ENCODE assay signal across 7 cellular contexts in the genomic region with DNA sequence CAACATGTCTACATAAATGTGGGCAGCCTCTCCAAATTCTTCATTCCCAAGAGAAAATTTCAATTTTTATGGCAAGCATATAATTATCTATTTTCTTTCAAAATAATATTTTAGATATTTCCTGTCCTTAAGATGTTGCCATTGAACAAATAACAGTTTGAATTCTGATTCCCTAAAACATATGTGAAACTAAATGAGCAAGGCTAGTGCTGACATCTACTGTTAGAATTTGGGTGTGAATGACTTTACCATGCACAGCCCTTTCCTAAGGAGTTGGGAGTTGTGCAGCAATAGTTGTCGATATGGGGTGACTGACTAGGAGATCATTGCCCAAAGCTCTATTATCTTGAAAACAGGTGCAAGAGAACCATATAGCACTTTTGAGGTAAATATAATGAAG.
DNase-seq lines count a peak whose midpoint lies in the region; ATAC-seq and TF ChIP-seq lines count a peak whose summit lies in the region.

No MANE protein-coding gene starts in this region.

- no peak for ATAC-seq in stimulated activated effector memory CD8-positive, alpha-beta T cell treated with anti-CD3 and anti-CD28 coated beads, Interleukin-12 subunit alpha, Interleukin-12 subunit beta, amount 100 ng/mL, for 72 hours
- ATAC-seq in GM18498 (IDR thresholded peaks at IDR 0.05; ENCODE audit: unreplicated experiment) = no peak

- H3K4me3 Mint-ChIP-seq in stimulated activated effector memory CD8-positive, alpha-beta T cell treated with anti-CD3 and anti-CD28 coated beads, Interleukin-12 subunit alpha, Interleukin-12 subunit beta, amount 100 ng/mL, for 72 hours = no peak overlapping the region

- no peaks in the 10 kb centered on the region for H3K4me1 Mint-ChIP-seq in stimulated activated effector memory CD8-positive, alpha-beta T cell treated with anti-CD3 and anti-CD28 coated beads, Interleukin-12 subunit alpha, Interleukin-12 subunit beta, amount 100 ng/mL, for 72 hours

- in situ Hi-C loops in astrocyte of the spinal cord (cut with HindIII; ENCODE audit: low sequenced_read_pairs) = no loop called here

- TF ChIP-seq CTCF in LNCaP clone FGC (IDR thresholded peaks at IDR 0.05; ENCODE audit: control insufficient read depth, extremely low read depth, insufficient read depth) (peak; percentile 82), astrocyte of the spinal cord (IDR thresholded peaks at IDR 0.05; ENCODE audit: low read depth, low read length) (peak; percentile 64)

- no peak overlapping the region for H3K27ac Mint-ChIP-seq in stimulated activated effector memory CD8-positive, alpha-beta T cell treated with anti-CD3 and anti-CD28 coated beads, Interleukin-12 subunit alpha, Interleukin-12 subunit beta, amount 100 ng/mL, for 72 hours

- no peaks in the 10 kb centered on the region for H3K9me3 Mint-ChIP-seq in stimulated activated effector memory CD8-positive, alpha-beta T cell treated with anti-CD3 and anti-CD28 coated beads, Interleukin-12 subunit alpha, Interleukin-12 subunit beta, amount 100 ng/mL, for 72 hours

- no peak overlapping the region for H3K4me3 ChIP-seq in LNCaP clone FGC (ENCODE audit: low read depth, low read length)
- H3K4me3 ChIP-seq in astrocyte of the spinal cord (ENCODE audit: low read depth, low read length) = no peak overlapping the region

- no peaks in the 10 kb centered on the region for H3K36me3 Mint-ChIP-seq in stimulated activated effector memory CD8-positive, alpha-beta T cell treated with anti-CD3 and anti-CD28 coated beads, Interleukin-12 subunit alpha, Interleukin-12 subunit beta, amount 100 ng/mL, for 72 hours

- DNase-seq in ELR (ENCODE audit: low read depth) (peak; percentile 70), LNCaP clone FGC (ENCODE audit: low read depth) (peak; percentile 40), astrocyte of the spinal cord (ENCODE audit: low read depth, low spot score) (peak; percentile 71), iris pigment epithelial cell (ENCODE audit: low read depth) (peak; percentile 73), NCI-H345 treated with DMSO at 0.1 percent for 48 hours (lab: John Stamatoyannopoulos, UW; ENCODE audit: unreplicated experiment) (no peak)
- no peak for DNase-seq in stimulated activated effector memory CD8-positive, alpha-beta T cell treated with anti-CD3 and anti-CD28 coated beads, Interleukin-12 subunit alpha, Interleukin-12 subunit beta, amount 100 ng/mL, for 72 hours (ENCODE audit: low spot score in 2 of 2)

Comparison
In these comparisons a context has a peak if more than half of its experiments do, and no peak if none do; other contexts are left out.
1. DNase-seq: peak in ELR (single experiment), LNCaP clone FGC (single experiment), astrocyte of the spinal cord (single experiment) and iris pigment epithelial cell (single experiment); none in stimulated activated effector memory CD8-positive, alpha-beta T cell treated with anti-CD3 and anti-CD28 coated beads, Interleukin-12 subunit alpha, Interleukin-12 subunit beta, amount 100 ng/mL, for 72 hours (0 of 2) and NCI-H345 treated with DMSO at 0.1 percent for 48 hours (single experiment).